In genomic region chr9:132973713-132974112, GRCh38 we compare ENCODE assay signal across 16 cellular contexts. TPM values are rescaled to one million over a fixed set of nuclear protein-coding genes. Genes with fewer than 3 reads are reported as not detected.
A peak's percentile ranks its signal among the peaks of the same experiment; 100 is the strongest.
DNase-seq lines count a peak whose midpoint lies in the region; ATAC-seq and TF ChIP-seq lines count a peak whose summit lies in the region.
"Had no signal": no experiment of that assay in that cellular context is flagged by ENCODE, and none has a peak within 500 bp of the region (broad histone marks: within the 10 kb centered on the region; RNA-seq: fewer than 3 reads in every experiment).

No MANE protein-coding gene starts in this region.

- H2BK5ac ChIP-seq in mesendoderm (ENCODE audit: low read length): no peak overlapping the region

- H3K9me3 ChIP-seq in spleen: no peaks in the 10 kb centered on the region
- H3K9me3 ChIP-seq in mucosa of descending colon: no peaks in the 10 kb centered on the region

- H3K9ac ChIP-seq in mesendoderm (ENCODE audit: low read length): no peak overlapping the region

- no peak overlapping the region for H3K27ac Mint-ChIP-seq in activated naive CD8-positive, alpha-beta T cell treated with anti-CD3 and anti-CD28 coated beads for 36 hours
- H3K27ac Mint-ChIP-seq in activated naive CD8-positive, alpha-beta T cell treated with anti-CD3 and anti-CD28 coated beads, Interleukin-2, amount 50 U/mL, for 24 hours: no peak overlapping the region
- H3K27ac Mint-ChIP-seq in WTC11: no peak overlapping the region
- H3K27ac Mint-ChIP-seq: nephron progenitor cell had no signal

- no peaks in the 10 kb centered on the region for H3K79me1 ChIP-seq in mesendoderm (ENCODE audit: low read length)

- no CpG with 5 or more reads among the region's 5 CpGs for WGBS in mesendoderm (ENCODE audit: extremely low coverage, insufficient coverage, low lambda C conversion rate)
- WGBS in spleen, 5 donors: 68 to 96% (median 82%) methylated on average over 5 of the region's 5 CpGs

- H3K4me1 ChIP-seq in mesendoderm (ENCODE audit: control insufficient read depth, low read depth, low read length) (peaks cover under 1% of the 10 kb centered on the region), spleen (peaks cover 0 to 25% (median 19%) of the 10 kb centered on the region in 6 donors), mucosa of descending colon (ENCODE audit: low read depth) (peaks cover 14% of the 10 kb centered on the region)

- H3K27ac ChIP-seq in mesendoderm (ENCODE audit: low read depth, low read length) (no peak overlapping the region), spleen (no peak overlapping the region)
- H3K27ac ChIP-seq: C4-2B, skin epidermis had no signal

- H3K4me3 ChIP-seq in Jurkat, Clone E6-1 (ENCODE audit: low read length): no peak overlapping the region
- H3K4me3 ChIP-seq in mesendoderm (ENCODE audit: low read length): no peak overlapping the region
- H3K4me3 ChIP-seq in spleen: no peak overlapping the region
- H3K4me3 ChIP-seq in mucosa of descending colon: no peak overlapping the region
- H3K4me3 ChIP-seq: skin epidermis had no signal

- no peak for TF ChIP-seq POLR2A in spleen (IDR thresholded peaks at IDR 0.05)

- H3K9me3 Mint-ChIP-seq in activated naive CD8-positive, alpha-beta T cell treated with anti-CD3 and anti-CD28 coated beads for 36 hours: no peaks in the 10 kb centered on the region
- no peaks in the 10 kb centered on the region for H3K9me3 Mint-ChIP-seq in activated naive CD8-positive, alpha-beta T cell treated with anti-CD3 and anti-CD28 coated beads, Interleukin-2, amount 50 U/mL, for 24 hours
- H3K9me3 Mint-ChIP-seq in WTC11: peaks cover 5% of the 10 kb centered on the region
- H3K9me3 Mint-ChIP-seq: IgD-negative memory B cell, nephron progenitor cell had no signal

- H3K23ac ChIP-seq in mesendoderm (ENCODE audit: low read length): no peak overlapping the region

- CTCF ChIA-PET in WTC11 (lab: Charles Lee): interaction anchor here (1.1 kb wide), 1 partner anchor 19 kb away, joined by 3 read pairs; no protein-coding TSS in a partner anchor

- H3K79me2 ChIP-seq in mesendoderm (ENCODE audit: control insufficient read depth, insufficient read depth, low read length): no peaks in the 10 kb centered on the region

- no peaks in the 10 kb centered on the region for H3K36me3 Mint-ChIP-seq in activated naive CD8-positive, alpha-beta T cell treated with anti-CD3 and anti-CD28 coated beads for 36 hours
- no peaks in the 10 kb centered on the region for H3K36me3 Mint-ChIP-seq in activated naive CD8-positive, alpha-beta T cell treated with anti-CD3 and anti-CD28 coated beads, Interleukin-2, amount 50 U/mL, for 24 hours (ENCODE audit: low read depth)
- no peaks in the 10 kb centered on the region for H3K36me3 Mint-ChIP-seq in WTC11
- H3K36me3 Mint-ChIP-seq: IgD-negative memory B cell had no signal

- H3K36me3 ChIP-seq in mesendoderm (ENCODE audit: control insufficient read depth, insufficient read depth, low read length): no peaks in the 10 kb centered on the region
- no peaks in the 10 kb centered on the region for H3K36me3 ChIP-seq in spleen
- no peaks in the 10 kb centered on the region for H3K36me3 ChIP-seq in mucosa of descending colon (ENCODE audit: low read depth)

- POLR2A ChIA-PET in WTC11 (lab: Charles Lee): no interaction called here

- H3K4me2 ChIP-seq in mesendoderm (ENCODE audit: low read length): no peak overlapping the region

- H2BK15ac ChIP-seq in mesendoderm (replicated peaks; ENCODE audit: low read depth): no peak overlapping the region

- no peak overlapping the region for H4K5ac ChIP-seq in mesendoderm (ENCODE audit: low read length)

- H3K18ac ChIP-seq in mesendoderm (ENCODE audit: low read length): no peak overlapping the region

- no peak overlapping the region for H2BK120ac ChIP-seq in mesendoderm (ENCODE audit: low read depth, low read length)

- H3K27me3 Mint-ChIP-seq in activated naive CD8-positive, alpha-beta T cell treated with anti-CD3 and anti-CD28 coated beads for 36 hours: peaks cover 44% of the 10 kb centered on the region
- H3K27me3 Mint-ChIP-seq in activated naive CD8-positive, alpha-beta T cell treated with anti-CD3 and anti-CD28 coated beads, Interleukin-2, amount 50 U/mL, for 24 hours: peaks cover 28% of the 10 kb centered on the region
- peaks cover 48% of the 10 kb centered on the region for H3K27me3 Mint-ChIP-seq in WTC11 (ENCODE audit: low read depth)

- H3K27me3 ChIP-seq in mesendoderm (ENCODE audit: insufficient read depth, low read length, poor library complexity) (no peaks in the 10 kb centered on the region), spleen (replicated peaks in 1 of 7) (peaks cover 0 to 62% (median 3%) of the 10 kb centered on the region in 7 donors)

- DNase-seq in activated naive CD8-positive, alpha-beta T cell treated with anti-CD3 and anti-CD28 coated beads for 36 hours: peak; percentile 30
- DNase-seq in activated naive CD8-positive, alpha-beta T cell treated with anti-CD3 and anti-CD28 coated beads, Interleukin-2, amount 50 U/mL, for 24 hours: no peak
- peak; percentile 58 for DNase-seq in Jurkat, Clone E6-1 (ENCODE audit: low read depth, low spot score)
- DNase-seq in WTC11 (ENCODE audit: low spot score) (no peak), mesendoderm (peak; percentile 73), spleen (no peak), mucosa of descending colon (no peak)
- DNase-seq: kidney glomerular epithelial cell, NCI-H446 treated with DMSO at 0.1 percent for 48 hours, nephron progenitor cell had no signal

- no peak for TF ChIP-seq CTCF in WTC11 (IDR thresholded peaks at IDR 0.05)
- no peak for TF ChIP-seq CTCF in spleen (IDR thresholded peaks at IDR 0.05 in 8 of 11, conservative IDR thresholded peaks at IDR 0.05 in 3 of 11)
- no peak for TF ChIP-seq CTCF in mucosa of descending colon (IDR thresholded peaks at IDR 0.05)

- no peak for ATAC-seq in activated naive CD8-positive, alpha-beta T cell treated with anti-CD3 and anti-CD28 coated beads, Interleukin-2, amount 50 U/mL, for 24 hours
- ATAC-seq in WTC11: no peak
- ATAC-seq in HG03039 (IDR thresholded peaks at IDR 0.05; ENCODE audit: unreplicated experiment): no peak
- no peak for ATAC-seq in mucosa of descending colon

- intact Hi-C loops in spleen (cut with DNase I; ENCODE audit: low total_unique reads) (loop anchor here (10.0 kb wide), 1 partner anchor 51 kb away; no protein-coding TSS in a partner anchor), mucosa of descending colon (cut with DNase I, micrococcal nuclease) (no loop called here)

- peaks cover 6% of the 10 kb centered on the region for H3K4me1 Mint-ChIP-seq in activated naive CD8-positive, alpha-beta T cell treated with anti-CD3 and anti-CD28 coated beads for 36 hours
- H3K4me1 Mint-ChIP-seq in activated naive CD8-positive, alpha-beta T cell treated with anti-CD3 and anti-CD28 coated beads, Interleukin-2, amount 50 U/mL, for 24 hours: peaks cover 8% of the 10 kb centered on the region
- peaks cover 15% of the 10 kb centered on the region for H3K4me1 Mint-ChIP-seq in WTC11

- no peak overlapping the region for H3K56ac ChIP-seq in mesendoderm (ENCODE audit: low read length)

- no peak overlapping the region for H4K8ac ChIP-seq in mesendoderm (ENCODE audit: low read depth, low read length)

- H3K4me3 Mint-ChIP-seq in activated naive CD8-positive, alpha-beta T cell treated with anti-CD3 and anti-CD28 coated beads for 36 hours: no peak overlapping the region
- H3K4me3 Mint-ChIP-seq in activated naive CD8-positive, alpha-beta T cell treated with anti-CD3 and anti-CD28 coated beads, Interleukin-2, amount 50 U/mL, for 24 hours: no peak overlapping the region
- H3K4me3 Mint-ChIP-seq in WTC11: no peak overlapping the region
- H3K4me3 Mint-ChIP-seq: IgD-negative memory B cell, nephron progenitor cell had no signal

- no peak overlapping the region for H2AK5ac ChIP-seq in mesendoderm (ENCODE audit: low read length)

- no peak overlapping the region for H3K4ac ChIP-seq in mesendoderm (ENCODE audit: low read depth, low read length)

TF ChIP-seq in WTC11, 78 proteins besides CTCF, POLR2A, EP300 and RAD21:
- TF ChIP-seq NFYB (CRISPR knock-in tag; conservative IDR thresholded peaks at IDR 0.05; ENCODE audit: low read depth) (peak; percentile 66), E2F4 (CRISPR knock-in tag; IDR thresholded peaks at IDR 0.05; ENCODE audit: borderline replicate concordance, low read depth) (no peak)
TF ChIP-seq in WTC11: peak in this region for 1.

RNA-seq across cellular contexts. Expression of gene GFI1B, which starts 4.8 kb away (rescaled TPM):
- total RNA-seq in activated naive CD8-positive, alpha-beta T cell treated with anti-CD3 and anti-CD28 coated beads for 36 hours: not detected
- not detected for polyA plus RNA-seq in Jurkat, Clone E6-1 (2012; ENCODE audit: insufficient read depth, insufficient read length)
- 0.41 to 0.78 TPM (median 0.77 TPM) in 3 replicates for total RNA-seq in WTC11 (2021)
- polyA plus RNA-seq in mesendoderm (2013, experiment 1 of 2): 0.66 TPM
- 0.69 TPM for polyA plus RNA-seq in mesendoderm (2013, experiment 2 of 2)
- 1 to 10 TPM; 1.5 to 4.0 (median 3.0) TPM for total RNA-seq in spleen
- polyA plus RNA-seq in spleen: under 1 TPM; 0.14 to 0.20 (median 0.19) TPM
- total RNA-seq in mucosa of descending colon: 1 to 10 TPM; 1.4 to 2.6 (median 1.5) TPM
- total RNA-seq: astrocyte, epithelial cell of proximal tubule had no signal

RNA-seq across cellular contexts. Expression of gene TSC1, which starts 29.3 kb away (rescaled TPM):
- 10 to 100 TPM; 23.6 to 28.5 TPM for total RNA-seq in activated naive CD8-positive, alpha-beta T cell treated with anti-CD3 and anti-CD28 coated beads for 36 hours
- 18.7 TPM for polyA plus RNA-seq in Jurkat, Clone E6-1 (2012; ENCODE audit: insufficient read depth, insufficient read length)
- total RNA-seq in WTC11 (2021) (46.4 to 53.9 TPM (median 52.9 TPM) in 3 replicates), spleen (10 to 100 TPM; 46.9 to 80.6 (median 56.9) TPM), mucosa of descending colon (10 to 100 TPM; 34.6 to 53.4 (median 52.3) TPM)
- polyA plus RNA-seq in mesendoderm (2013, experiment 1 of 2): 21.1 TPM
- polyA plus RNA-seq in mesendoderm (2013, experiment 2 of 2): 19.8 TPM
- 10 to 100 TPM in 2 of 3 donors, 1 to 10 TPM in 1; 6.9 to 12.7 (median 12.1) TPM for polyA plus RNA-seq in spleen

RNA-seq across cellular contexts. Expression of gene GTF3C5, which starts 57.1 kb away (rescaled TPM):
- total RNA-seq in activated naive CD8-positive, alpha-beta T cell treated with anti-CD3 and anti-CD28 coated beads for 36 hours: 10 to 100 TPM; 85.4 to 90.2 TPM
- 79.8 TPM for polyA plus RNA-seq in Jurkat, Clone E6-1 (2012; ENCODE audit: insufficient read depth, insufficient read length)
- total RNA-seq in WTC11 (2021) (86.6 to 104 TPM (median 87.6 TPM) in 3 replicates), spleen (10 to 100 TPM; 40.5 to 64.4 (median 47.6) TPM), mucosa of descending colon (10 to 100 TPM; 45.8 to 53.6 (median 52.2) TPM)
- 58.4 TPM for polyA plus RNA-seq in mesendoderm (2013, experiment 1 of 2)
- 56.3 TPM for polyA plus RNA-seq in mesendoderm (2013, experiment 2 of 2)
- 10 to 100 TPM; 34.9 to 52.5 (median 44.4) TPM for polyA plus RNA-seq in spleen

Comparison
In these comparisons a context has a peak if more than half of its experiments do, and no peak if none do; other contexts are left out.
1. DNase-seq: peak in activated naive CD8-positive, alpha-beta T cell treated with anti-CD3 and anti-CD28 coated beads for 36 hours (single experiment), Jurkat, Clone E6-1 (single experiment) and mesendoderm (single experiment); none in activated naive CD8-positive, alpha-beta T cell treated with anti-CD3 and anti-CD28 coated beads, Interleukin-2, amount 50 U/mL, for 24 hours (single experiment), WTC11 (single experiment), spleen (single experiment) and mucosa of descending colon (0 of 3).